21 cellular contexts compared by ENCODE assay signal in genomic region chr17:76824103-76824502, GRCh38. TPM values are rescaled to one million over a fixed set of nuclear protein-coding genes. Genes with fewer than 3 reads are reported as not detected.
DNase-seq lines count a peak whose midpoint lies in the region; ATAC-seq and TF ChIP-seq lines count a peak whose summit lies in the region.
"Had no signal": no experiment of that assay in that cellular context is flagged by ENCODE, and none has a peak within 500 bp of the region (broad histone marks: within the 10 kb centered on the region; RNA-seq: fewer than 3 reads in every experiment).

No MANE protein-coding gene starts in this region.

- ATAC-seq in HG02981 (IDR thresholded peaks at IDR 0.05; ENCODE audit: unreplicated experiment), result peak; percentile 53
- no peak for ATAC-seq in T-helper 17 cell
- no peak for ATAC-seq in GM21529 (IDR thresholded peaks at IDR 0.05; ENCODE audit: unreplicated experiment)
- no peak for ATAC-seq in HG02678 (IDR thresholded peaks at IDR 0.05; ENCODE audit: unreplicated experiment)
- ATAC-seq: A549, HepG2, Panc1 had no signal

- DNase-seq in GM10248 (ENCODE audit: extremely low spot score) (peak; percentile 41), T-helper 17 cell (no peak), renal cortical epithelial cell (ENCODE audit: low read depth) (peak; percentile 51), caudate nucleus (lab: John Stamatoyannopoulos, UW) (no peak), T-helper 2 cell (no peak)
- DNase-seq: Calu3, MG63, NCI-H1092 treated with DMSO at 0.1 percent for 48 hours, NCI-H1694, NCI-H2107, NCI-H345, NCI-H69, SHP77 had no signal

- H3K27ac Mint-ChIP-seq in T-helper 17 cell, result no peak overlapping the region

- CTCF ChIA-PET in GM10248 (lab: Yijun Ruan, JAX), result no interaction called here

- peaks cover 6% of the 10 kb centered on the region for H3K4me1 Mint-ChIP-seq in T-helper 17 cell

- H3K4me3 Mint-ChIP-seq in T-helper 17 cell, result peak overlapping the region; percentile 75

- no peak overlapping the region for H3K27ac ChIP-seq in caudate nucleus (ENCODE audit: low read depth, low read length)
- H3K27ac ChIP-seq: A549, KMS-11 had no signal

- TF ChIP-seq CTCF in GM10248 (IDR thresholded peaks at IDR 0.05; ENCODE audit: control extremely low read depth, extremely low read depth, low read depth, missing control alignments), result no peak

- H3K9me3 ChIP-seq in T-helper 17 cell (ENCODE audit: control insufficient read depth, low read length, poor library complexity, severe bottlenecking), result no peaks in the 10 kb centered on the region
- H3K9me3 ChIP-seq: A549, HAP-1, MG63 had no signal

- no peaks in the 10 kb centered on the region for H3K36me3 Mint-ChIP-seq in T-helper 17 cell (ENCODE audit: low read depth)

- H3K27me3 Mint-ChIP-seq in T-helper 17 cell, result peaks cover 20% of the 10 kb centered on the region

- POLR2A ChIA-PET in GM10248 (lab: Yijun Ruan, JAX), result no interaction called here

RNA-seq across cellular contexts. Expression of gene MGAT5B, which starts 44.1 kb away (rescaled TPM):
- 1 to 10 TPM in 1 of 2 donors, under 1 TPM in 1; 0.55 to 1.4 TPM for total RNA-seq in T-helper 17 cell
- 0.35 and 0.40 TPM in 2 replicates for total RNA-seq in renal cortical epithelial cell

Comparison
In these comparisons a context has a peak if more than half of its experiments do, and no peak if none do; other contexts are left out.
1. DNase-seq: peak in GM10248 (single experiment) and renal cortical epithelial cell (single experiment); none in T-helper 17 cell (0 of 3), caudate nucleus (0 of 61) and T-helper 2 cell (0 of 5).